Comparison of ENCODE assay signal across 8 cellular contexts in the genomic region with DNA sequence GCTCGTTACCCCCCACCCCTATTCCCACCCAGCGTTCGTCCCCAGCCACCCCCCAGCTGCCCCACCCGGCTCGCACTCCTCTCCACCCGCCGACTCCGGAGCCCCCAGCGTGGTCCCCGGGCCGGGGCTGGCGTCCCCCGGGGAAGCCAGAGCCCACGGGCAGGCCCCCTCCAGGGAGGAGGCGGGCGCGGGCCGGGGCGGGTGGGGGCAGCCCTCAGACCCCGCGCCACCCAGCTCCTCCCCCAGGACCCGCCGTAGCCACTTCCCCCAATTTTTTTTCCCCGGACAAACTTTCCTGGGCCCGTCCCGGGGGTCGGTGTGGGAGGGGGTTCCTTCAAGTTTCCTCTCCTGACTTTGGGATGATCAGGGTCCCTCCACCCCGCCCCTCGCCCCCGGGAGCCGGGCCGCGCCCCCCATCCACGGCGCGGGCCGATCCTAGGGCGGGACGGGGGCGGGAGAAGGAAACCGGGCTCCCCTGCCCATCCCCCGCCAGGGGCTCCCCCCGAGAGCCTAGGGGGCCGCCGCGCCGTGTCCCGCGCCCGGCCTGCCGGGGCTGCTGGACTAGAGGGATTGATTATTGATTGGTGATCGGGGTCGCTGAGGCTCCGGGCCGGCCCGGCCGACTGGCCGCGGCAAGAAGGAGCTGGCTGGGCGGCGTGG. TPM values are rescaled to one million over a fixed set of nuclear protein-coding genes. Genes with fewer than 3 reads are reported as not detected.
DNase-seq lines count a peak whose midpoint lies in the region; ATAC-seq and TF ChIP-seq lines count a peak whose summit lies in the region.

No MANE protein-coding gene starts in this region.

- H4K20me1 ChIP-seq in osteoblast (ENCODE audit: insufficient read depth, low read length) = peaks cover 35% of the 10 kb centered on the region

- POLR2A ChIA-PET in CD4-positive, alpha-beta memory T cell (lab: Charles Lee; ENCODE audit: partially characterized antibody) = interaction anchor here (1.0 kb wide), 1 partner anchor 10 kb away, joined by 4 read pairs; no protein-coding TSS in a partner anchor

- H3K79me2 ChIP-seq in osteoblast (ENCODE audit: insufficient read depth, low read length) = peaks cover 56% of the 10 kb centered on the region

- no peak for ATAC-seq in HG02840 (IDR thresholded peaks at IDR 0.05; ENCODE audit: low FRiP score, unreplicated experiment)

- peaks cover 0 to 6% (median 0%) of the 10 kb centered on the region in 8 donors for H3K9me3 Mint-ChIP-seq in CD4-positive, alpha-beta memory T cell

- H3K9me3 ChIP-seq in CD4-positive, alpha-beta memory T cell (ENCODE audit: control insufficient read depth in 1 of 2, low read length in 2 of 2) = no peaks in the 10 kb centered on the region
- H3K9me3 ChIP-seq in SJSA1 (replicated peaks) (no peaks in the 10 kb centered on the region), osteoblast (ENCODE audit: low read depth, low read length) (no peaks in the 10 kb centered on the region)

- TF ChIP-seq CTCF in fibroblast of the aortic adventitia (IDR thresholded peaks at IDR 0.05; ENCODE audit: insufficient read depth, low read length) (no peak), osteoblast (IDR thresholded peaks at IDR 0.05; ENCODE audit: extremely low read depth, low read depth, low read length) (no peak)

- DNase-seq in CD4-positive, alpha-beta memory T cell = no peak
- DNase-seq in SJSA1 (ENCODE audit: low read depth in 1 of 2, low spot score in 2 of 2) = peak in 1 of 2 experiments; percentile 32
- no peak for DNase-seq in fibroblast of the aortic adventitia (ENCODE audit: low read depth)
- peak; percentile 96 for DNase-seq in osteoblast (ENCODE audit: insufficient read length, low spot score, missing footprints)
- no peak for DNase-seq in putamen (ENCODE audit: low spot score)
- no peak for DNase-seq in NCI-H524 treated with DMSO at 0.1 percent for 48 hours (lab: John Stamatoyannopoulos, UW)
- no peak for DNase-seq in NOMO-1 treated with dmso at 0.1 percent for 144 hours (lab: John Stamatoyannopoulos, UW; ENCODE audit: unreplicated experiment)

- H3K36me3 ChIP-seq in CD4-positive, alpha-beta memory T cell (ENCODE audit: insufficient read depth, low read length) = no peaks in the 10 kb centered on the region
- H3K36me3 ChIP-seq in SJSA1 = peaks cover 19% of the 10 kb centered on the region
- H3K36me3 ChIP-seq in osteoblast (ENCODE audit: insufficient read depth, low read length) = peaks cover 6% of the 10 kb centered on the region

- H3K36me3 Mint-ChIP-seq in CD4-positive, alpha-beta memory T cell = peaks cover 0 to 3% of the 10 kb centered on the region in 2 donors

- CTCF ChIA-PET in CD4-positive, alpha-beta memory T cell (lab: Charles Lee; ENCODE audit: partially characterized antibody) = interaction anchor here (1.1 kb wide), 1 partner anchor 296 kb away, joined by 3 read pairs; no protein-coding TSS in a partner anchor

- peaks cover 30 to 48% (median 41%) of the 10 kb centered on the region in 4 donors for H3K4me1 Mint-ChIP-seq in CD4-positive, alpha-beta memory T cell

- peak overlapping the region; percentile 32 for H3K4me2 ChIP-seq in osteoblast (ENCODE audit: insufficient read depth, low read length)

- H3K4me1 ChIP-seq in CD4-positive, alpha-beta memory T cell (ENCODE audit: insufficient read depth, low read length) = peaks cover 48% of the 10 kb centered on the region
- peaks cover 19% of the 10 kb centered on the region for H3K4me1 ChIP-seq in SJSA1 (replicated peaks)
- peaks cover 17% of the 10 kb centered on the region for H3K4me1 ChIP-seq in osteoblast (ENCODE audit: insufficient read depth, low read length)

- no peak overlapping the region for H3K27ac ChIP-seq in CD4-positive, alpha-beta memory T cell (ENCODE audit: low read depth, low read length)
- H3K27ac ChIP-seq in SJSA1 (peak overlapping the region; percentile 94), osteoblast (ENCODE audit: low read depth, low read length) (peak overlapping the region; percentile 37)

- H2AFZ ChIP-seq in osteoblast (ENCODE audit: low read length) = peak overlapping the region; percentile 6

- H3K4me3 Mint-ChIP-seq in CD4-positive, alpha-beta memory T cell = peak overlapping the region in 5 of 8 donors; percentile 61 to 79 (median 72)

- no peak overlapping the region for H3K27ac Mint-ChIP-seq in CD4-positive, alpha-beta memory T cell

- H3K27me3 Mint-ChIP-seq in CD4-positive, alpha-beta memory T cell = peaks cover 38 to 49% of the 10 kb centered on the region in 2 donors

- H3K4me3 ChIP-seq in CD4-positive, alpha-beta memory T cell (ENCODE audit: low read length in 2 of 2) = peak overlapping the region in 1 of 2 donors; percentile 39
- H3K4me3 ChIP-seq in SJSA1 (peak overlapping the region; percentile 99), fibroblast of the aortic adventitia (ENCODE audit: low read depth, low read length) (peak overlapping the region; percentile 85), osteoblast (ENCODE audit: insufficient read depth, low read length) (peak overlapping the region; percentile 85)

- H3K27me3 ChIP-seq in CD4-positive, alpha-beta memory T cell (ENCODE audit: insufficient read depth, low read length) = peaks cover 58% of the 10 kb centered on the region
- H3K27me3 ChIP-seq in SJSA1 (replicated peaks) = no peaks in the 10 kb centered on the region
- no peaks in the 10 kb centered on the region for H3K27me3 ChIP-seq in osteoblast (ENCODE audit: insufficient read depth, low read length)

- intact Hi-C loops in CD4-positive, alpha-beta memory T cell (cut with micrococcal nuclease) = loop anchor here (5.0 to 10.0 kb wide), 2 partner anchors 875 to 1232 kb away; a partner anchor contains a TSS

RNA-seq across cellular contexts. Expression of a gene that starts 0.9 kb away (rescaled TPM):
- under 1 TPM; 0.28 to 0.44 TPM for total RNA-seq in CD4-positive, alpha-beta memory T cell
- polyA plus RNA-seq in CD4-positive, alpha-beta memory T cell = under 1 TPM; 0.24 to 0.57 TPM
- total RNA-seq in SJSA1 (2014; rRNA removed; shearing (Covaris generic)) = 4.2 and 8.3 TPM in 2 replicates
- 5.7 and 14.0 TPM in 2 replicates for total RNA-seq in fibroblast of the aortic adventitia (ENCODE audit: low replicate concordance)
- 7.6 and 9.4 TPM in 2 replicates for total RNA-seq in osteoblast
